12 cellular contexts compared by ENCODE assay signal in the genomic region with DNA sequence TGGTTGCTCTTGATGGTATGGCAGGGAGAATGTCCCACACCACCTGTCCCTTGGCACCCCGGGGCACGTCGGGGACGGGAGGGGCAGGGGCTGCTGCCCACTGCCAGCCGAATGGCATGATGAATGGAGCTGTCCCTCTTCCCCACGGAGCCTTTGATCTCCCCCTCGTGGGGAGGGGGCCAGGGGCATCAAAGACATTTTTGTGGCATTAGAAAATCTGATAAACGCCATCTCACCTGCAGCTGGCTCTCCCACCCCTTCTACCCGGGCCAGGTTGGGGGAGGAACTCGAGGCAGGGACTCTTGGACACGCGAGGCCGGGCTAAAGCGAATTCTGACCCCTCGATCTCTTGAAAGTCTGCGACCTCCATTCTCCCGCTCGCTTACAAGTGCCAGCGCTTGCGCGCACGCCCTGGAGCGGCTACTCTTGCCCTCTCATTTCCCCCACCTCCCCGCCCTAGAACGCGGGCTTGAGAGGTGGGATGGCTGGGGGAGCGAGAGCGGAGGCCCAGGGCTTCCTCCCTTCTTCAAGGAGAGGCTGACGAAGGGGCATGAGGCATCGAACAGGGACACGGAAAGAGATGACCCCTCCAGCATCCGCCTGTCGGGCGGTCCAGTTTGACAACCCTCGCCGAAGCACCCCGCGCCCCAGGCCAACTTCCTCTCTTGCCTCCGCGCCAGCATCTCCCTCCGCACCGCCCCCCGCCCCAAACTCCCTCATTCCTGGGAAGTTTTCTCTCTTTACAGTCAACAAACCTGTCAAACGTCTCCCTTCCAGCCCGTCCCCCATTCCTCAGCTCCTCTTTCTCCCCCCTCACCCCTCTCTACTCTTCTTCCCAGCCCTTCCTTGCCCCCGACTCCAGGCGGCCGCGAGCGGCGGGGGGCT. TPM values are rescaled to one million over a fixed set of nuclear protein-coding genes. Genes with fewer than 3 reads are reported as not detected.
DNase-seq lines count a peak whose midpoint lies in the region; ATAC-seq and TF ChIP-seq lines count a peak whose summit lies in the region.
"Had no signal": no experiment of that assay in that cellular context is flagged by ENCODE, and none has a peak within 500 bp of the region (broad histone marks: within the 10 kb centered on the region; RNA-seq: fewer than 3 reads in every experiment).

No MANE protein-coding gene starts in this region.

- H3K27me3 Mint-ChIP-seq in T-helper 17 cell, result peaks cover 89% of the 10 kb centered on the region

- peaks cover 19% of the 10 kb centered on the region for H3K4me1 Mint-ChIP-seq in T-helper 17 cell

- H3K9me3 ChIP-seq in T-helper 17 cell (ENCODE audit: control insufficient read depth, low read length, poor library complexity, severe bottlenecking) (no peaks in the 10 kb centered on the region), iPS-15b (ENCODE audit: control insufficient read depth, insufficient read depth, low read length) (no peaks in the 10 kb centered on the region), spleen (no peaks in the 10 kb centered on the region)

- H3K4me1 ChIP-seq in iPS-15b (ENCODE audit: control insufficient read depth, insufficient read depth, low read length) (peaks cover 20% of the 10 kb centered on the region), spleen (peaks cover 12 to 53% (median 28%) of the 10 kb centered on the region in 6 donors)

- peak overlapping the region; percentile 37 for H3K4me3 ChIP-seq in iPS-15b (ENCODE audit: low read depth, low read length)
- H3K4me3 ChIP-seq in spleen, result peak overlapping the region in 6 of 8 donors; percentile 5 to 68 (median 38)
- no peak overlapping the region for H3K4me3 ChIP-seq in brain microvascular endothelial cell (ENCODE audit: low read depth, low read length)

- peak overlapping the region; percentile 83 for H3K4me3 Mint-ChIP-seq in T-helper 17 cell

- peak overlapping the region; percentile 21 for H3K27ac Mint-ChIP-seq in T-helper 17 cell

- DNase-seq in NCI-H2227 (lab: John Stamatoyannopoulos, UW; ENCODE audit: unreplicated experiment), result peak; percentile 37
- no peak for DNase-seq in NCI-H2227 treated with DMSO at 0.1 percent for 48 hours (lab: John Stamatoyannopoulos, UW)
- DNase-seq in T-helper 17 cell, result no peak
- DNase-seq in spleen, result peak; percentile 64
- DNase-seq in brain microvascular endothelial cell, result no peak
- no peak for DNase-seq in cerebellar cortex (ENCODE audit: low spot score)
- DNase-seq in anterior cingulate cortex (lab: John Stamatoyannopoulos, UW), result no peak
- DNase-seq: NCI-H1436 treated with DMSO at 0.1 percent for 48 hours, SHP77 treated with DMSO at 0.1 percent for 48 hours had no signal

- H3K36me3 ChIP-seq in iPS-15b (ENCODE audit: control insufficient read depth, insufficient read depth, low read length) (no peaks in the 10 kb centered on the region), spleen (no peaks in the 10 kb centered on the region), brain microvascular endothelial cell (replicated peaks) (no peaks in the 10 kb centered on the region)

- peaks cover 14% of the 10 kb centered on the region for H3K36me3 Mint-ChIP-seq in T-helper 17 cell (ENCODE audit: low read depth)

- 4 to 7% (median 6%) methylated on average over 41 to 51 of the region's 51 CpGs for whole genome bisulfite sequencing in spleen, 5 donors

- H3K27ac ChIP-seq in spleen (peak overlapping the region in 3 of 8 donors; percentile 28 to 67 (median 66)), brain microvascular endothelial cell (no peak overlapping the region)
- H3K27ac ChIP-seq: epithelial cell of prostate had no signal

- no peak for TF ChIP-seq POLR2A in spleen (IDR thresholded peaks at IDR 0.05)

- intact Hi-C loops in spleen (cut with DNase I; ENCODE audit: low total_unique reads), result no loop called here

- TF ChIP-seq CTCF in spleen (IDR thresholded peaks at IDR 0.05 in 8 of 11, conservative IDR thresholded peaks at IDR 0.05 in 3 of 11) (no peak), brain microvascular endothelial cell (IDR thresholded peaks at IDR 0.05; ENCODE audit: low read depth, low read length, missing control alignments) (no peak)

- in situ Hi-C loops in brain microvascular endothelial cell (cut with HindIII; ENCODE audit: low pct_ligation_motif_present, low sequenced_read_pairs), result no loop called here

- ATAC-seq in T-helper 17 cell, result no peak

- H3K9ac ChIP-seq in iPS-15b (ENCODE audit: low read depth, low read length), result no peak overlapping the region

- H3K27me3 ChIP-seq in iPS-15b (ENCODE audit: control insufficient read depth, insufficient read depth, low read length), result peaks cover 94% of the 10 kb centered on the region
- H3K27me3 ChIP-seq in spleen (replicated peaks in 1 of 7), result peaks cover 3 to 100% (median 48%) of the 10 kb centered on the region in 7 donors
- peaks cover 74% of the 10 kb centered on the region for H3K27me3 ChIP-seq in brain microvascular endothelial cell (replicated peaks)

RNA-seq across cellular contexts. Expression of gene WNT6, which starts 0.7 kb away (rescaled TPM):
- total RNA-seq in T-helper 17 cell (not detected), spleen (10 to 100 TPM in 3 of 7 donors, 1 to 10 TPM in 4; 2.2 to 10.9 (median 10.0) TPM)
- 1 to 10 TPM; 1.1 to 4.0 (median 1.1) TPM for polyA plus RNA-seq in spleen
- total RNA-seq: mononuclear cell had no signal

RNA-seq across cellular contexts. Expression of gene WNT10A, which starts 21.7 kb away (rescaled TPM):
- 10 to 100 TPM in 1 of 2 donors, 1 to 10 TPM in 1; 5.5 to 14.4 TPM for total RNA-seq in T-helper 17 cell
- 1 to 10 TPM; 1.6 to 7.9 (median 3.5) TPM for total RNA-seq in spleen
- polyA plus RNA-seq in spleen, result 1 to 10 TPM; 1.5 to 2.5 (median 1.5) TPM

RNA-seq across cellular contexts. Expression of gene PRKAG3, which starts 27.3 kb away (rescaled TPM):
- total RNA-seq in T-helper 17 cell (not detected), spleen (not detected)
- polyA plus RNA-seq in spleen, result not detected
- total RNA-seq: mononuclear cell had no signal

Comparison
In these comparisons a context has a peak if more than half of its experiments do, and no peak if none do; other contexts are left out.
1. DNase-seq: peak in NCI-H2227 (single experiment) and spleen (single experiment); none in NCI-H2227 treated with DMSO at 0.1 percent for 48 hours (single experiment), T-helper 17 cell (0 of 3), brain microvascular endothelial cell (single experiment), cerebellar cortex (single experiment) and anterior cingulate cortex (0 of 58).